Comparison of ENCODE assay signal across 9 cellular contexts in the genomic region with DNA sequence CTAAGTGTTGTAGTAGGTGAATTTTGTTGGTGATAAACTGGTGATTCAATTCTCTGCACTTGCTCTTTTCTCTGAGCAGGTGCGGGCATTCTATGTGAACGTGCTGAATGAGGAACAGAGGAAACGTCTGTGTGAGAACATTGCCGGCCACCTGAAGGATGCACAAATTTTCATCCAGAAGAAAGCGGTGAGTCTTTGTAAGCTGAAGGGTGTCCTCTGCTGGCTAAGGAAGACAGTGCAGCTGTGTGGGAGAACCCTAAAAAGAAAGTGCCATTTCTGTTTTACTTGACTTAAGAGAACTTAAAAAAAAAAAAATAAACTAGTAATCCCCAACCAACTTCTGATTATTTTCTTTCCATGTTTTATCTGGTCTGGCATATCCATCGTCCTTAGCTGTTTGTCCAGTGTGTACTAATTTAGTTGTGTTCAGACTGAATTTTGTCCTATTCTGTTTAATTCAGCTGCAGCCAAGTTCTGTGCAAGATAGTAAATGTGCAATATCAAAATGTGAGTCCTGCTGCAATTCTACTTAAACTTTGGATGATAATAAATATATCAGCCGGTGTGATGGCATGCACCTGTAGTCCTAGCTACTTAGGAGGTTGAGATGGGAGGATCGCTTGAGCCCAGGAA. TPM values are rescaled to one million over a fixed set of nuclear protein-coding genes. Genes with fewer than 3 reads are reported as not detected.
DNase-seq lines count a peak whose midpoint lies in the region; ATAC-seq and TF ChIP-seq lines count a peak whose summit lies in the region.
"Had no signal": no experiment of that assay in that cellular context is flagged by ENCODE, and none has a peak within 500 bp of the region (broad histone marks: within the 10 kb centered on the region; RNA-seq: fewer than 3 reads in every experiment).

No MANE protein-coding gene starts in this region.

- peaks cover 0 to 27% (median 11%) of the 10 kb centered on the region in 12 donors for H3K9me3 ChIP-seq in heart left ventricle
- H3K9me3 ChIP-seq in adipocyte (ENCODE audit: control insufficient read depth, low read length) = peaks cover 23% of the 10 kb centered on the region
- no peaks in the 10 kb centered on the region for H3K9me3 ChIP-seq in lung (ENCODE audit: control insufficient read depth in 2 of 2, insufficient read depth in 1 of 2, low read length in 1 of 2)

- no peak overlapping the region for H3K27ac ChIP-seq in heart left ventricle
- H3K27ac ChIP-seq in lung (ENCODE audit: low read depth in 1 of 2, low read length in 1 of 2) = no peak overlapping the region

- H3K27me3 ChIP-seq in heart left ventricle = no peaks in the 10 kb centered on the region
- no peaks in the 10 kb centered on the region for H3K27me3 ChIP-seq in adipocyte (replicated peaks; ENCODE audit: control insufficient read depth, insufficient read depth, low read length)
- no peaks in the 10 kb centered on the region for H3K27me3 ChIP-seq in lung (ENCODE audit: control insufficient read depth, insufficient read depth)

- no peak overlapping the region for H3K9ac ChIP-seq in adipocyte (ENCODE audit: low read length)

- whole genome bisulfite sequencing in heart left ventricle, 4 donors = 84 to 86% (median 85%) methylated on average over 8 of the region's 8 CpGs
- WGBS in lung, 2 donors = 62 to 74% methylated on average over 8 of the region's 8 CpGs

- TF ChIP-seq POLR2A in heart left ventricle (IDR thresholded peaks at IDR 0.05) = no peak

- H3K4me3 ChIP-seq in heart left ventricle = no peak overlapping the region
- H3K4me3 ChIP-seq in adipocyte (ENCODE audit: low read length) = no peak overlapping the region
- H3K4me3 ChIP-seq in lung = no peak overlapping the region

- peaks cover 2 to 98% (median 93%) of the 10 kb centered on the region in 9 donors for H3K36me3 ChIP-seq in heart left ventricle
- H3K36me3 ChIP-seq in adipocyte (ENCODE audit: control insufficient read depth, insufficient read depth, low read length, severe bottlenecking) = peaks cover 98% of the 10 kb centered on the region
- H3K36me3 ChIP-seq in lung (ENCODE audit: control insufficient read depth in 2 of 2, insufficient read depth in 2 of 2, low read length in 2 of 2) = peaks cover 36 to 55% of the 10 kb centered on the region in 2 donors

- no peak for DNase-seq in heart left ventricle
- no peak for DNase-seq in Right ventricle myocardium inferior (ENCODE audit: missing footprints)
- DNase-seq in NOMO-1 treated with DMSO at 0.1 percent for 48 hours (lab: John Stamatoyannopoulos, UW; ENCODE audit: unreplicated experiment) = peak; percentile 77
- DNase-seq in adipocyte (ENCODE audit: low read depth) = peak; percentile 37
- DNase-seq in lung (ENCODE audit: low spot score) = no peak
- DNase-seq in 8988T = no peak

- intact Hi-C loops in heart left ventricle (cut with DNase I) (loop anchor here in 1 of 10 donors (10.0 kb wide), 1 partner anchor 384 kb away; no protein-coding TSS in a partner anchor), Right ventricle myocardium inferior (cut with DNase I) (no loop called here)

- H3K4me1 ChIP-seq in heart left ventricle = no peaks in the 10 kb centered on the region
- H3K4me1 ChIP-seq in adipocyte (ENCODE audit: control insufficient read depth, insufficient read depth, low read length) = no peaks in the 10 kb centered on the region
- H3K4me1 ChIP-seq in lung (ENCODE audit: control insufficient read depth in 2 of 2, insufficient read depth in 2 of 2, low read length in 2 of 2) = no peaks in the 10 kb centered on the region

- TF ChIP-seq CTCF in heart left ventricle (IDR thresholded peaks at IDR 0.05) = peak; percentile 24 to 61 (median 42)
- TF ChIP-seq CTCF in lung (IDR thresholded peaks at IDR 0.05; ENCODE audit: control extremely low read depth, extremely low read depth) = peak; percentile 14

- ATAC-seq in heart left ventricle (no peak), Right ventricle myocardium inferior (no peak), lung (ENCODE audit: insufficient read depth, low FRiP score) (peak; percentile 83), GM18502 (IDR thresholded peaks at IDR 0.05; ENCODE audit: poor library complexity, unreplicated experiment) (no peak), HG02759 (IDR thresholded peaks at IDR 0.05; ENCODE audit: unreplicated experiment) (no peak)

RNA-seq across cellular contexts. Expression of gene CAT, which starts 29.6 kb away (rescaled TPM):
- total RNA-seq in heart left ventricle (100 to 1,000 TPM in 5 of 9 donors, 10 to 100 TPM in 4; 70.6 to 183 (median 103) TPM), Right ventricle myocardium inferior (152 TPM), lung (100 to 1,000 TPM; 119 to 319 TPM)
- polyA plus RNA-seq in heart left ventricle (10 to 100 TPM; 49.9 to 57.2 TPM), lung (10 to 100 TPM; 91.8 to 91.9 TPM)

RNA-seq across cellular contexts. Expression of gene ELF5, which starts 45.3 kb away (rescaled TPM):
- total RNA-seq in heart left ventricle = not detected
- not detected for polyA plus RNA-seq in heart left ventricle
- total RNA-seq in Right ventricle myocardium inferior = not detected
- total RNA-seq in lung = 10 to 100 TPM; 10.6 to 24.6 TPM
- polyA plus RNA-seq in lung = 1 to 10 TPM; 1.4 to 3.7 TPM
- total RNA-seq: dermis microvascular lymphatic vessel endothelial cell had no signal

Comparison
In these comparisons a context has a peak if more than half of its experiments do, and no peak if none do; other contexts are left out.
1. DNase-seq: peak in NOMO-1 treated with DMSO at 0.1 percent for 48 hours (single experiment) and adipocyte (single experiment); none in heart left ventricle (0 of 5), Right ventricle myocardium inferior (single experiment), lung (single experiment) and 8988T (single experiment).
2. RNA of gene ELF5, which starts 45.3 kb away (total RNA-seq): 10.6 to 24.6 TPM in lung; not detected in heart left ventricle and not detected in Right ventricle myocardium inferior (single experiment); every median in the first group is over 10 times any median in the second.